8 cellular contexts compared by ENCODE assay signal in genomic region chr6:154675602-154676088, GRCh38. TPM values are rescaled to one million over a fixed set of nuclear protein-coding genes. Genes with fewer than 3 reads are reported as not detected.
DNase-seq lines count a peak whose midpoint lies in the region; ATAC-seq and TF ChIP-seq lines count a peak whose summit lies in the region.

No MANE protein-coding gene starts in this region.

- H3K36me3 ChIP-seq in OCI-LY3 (replicated peaks; ENCODE audit: low read depth, low read length), result no peaks in the 10 kb centered on the region

- H3K4me3 ChIP-seq in OCI-LY3 (ENCODE audit: low read length) (no peak overlapping the region), epithelial cell of proximal tubule (ENCODE audit: low read depth, low read length) (no peak overlapping the region)

- no peaks in the 10 kb centered on the region for H4K20me1 ChIP-seq in OCI-LY3 (ENCODE audit: insufficient read depth, low read length)

- ATAC-seq in GM21825 (IDR thresholded peaks at IDR 0.05; ENCODE audit: unreplicated experiment) (peak; percentile 100), naive B cell (ENCODE audit: low read depth in 2 of 2) (peak; percentile 100)

- H3K27me3 ChIP-seq in OCI-LY3 (ENCODE audit: low read depth, low read length), result no peaks in the 10 kb centered on the region

- H3K4me1 ChIP-seq in OCI-LY3 (ENCODE audit: low read length), result no peaks in the 10 kb centered on the region

- H3K9me3 Mint-ChIP-seq in naive B cell, result no peaks in the 10 kb centered on the region

- H3K4me1 Mint-ChIP-seq in naive B cell, result no peaks in the 10 kb centered on the region

- no peak overlapping the region for H2AFZ ChIP-seq in OCI-LY3 (ENCODE audit: low read depth, low read length)

- no peaks in the 10 kb centered on the region for H3K9me3 ChIP-seq in OCI-LY3 (ENCODE audit: insufficient read depth, low read length)

- no peak overlapping the region for H3K27ac ChIP-seq in OCI-LY3 (ENCODE audit: low read length)

- H3K36me3 Mint-ChIP-seq in naive B cell, result no peaks in the 10 kb centered on the region

- peak; percentile 95 for DNase-seq in EH (ENCODE audit: low read depth)
- peak; percentile 95 for DNase-seq in KG1 (lab: John Stamatoyannopoulos, UW)
- DNase-seq in activated CD8-positive, alpha-beta memory T cell treated with anti-CD3 and anti-CD28 coated beads, Interleukin-2, amount 50 U/mL, for 4 hours, result peak; percentile 83
- peak; percentile 84 for DNase-seq in epithelial cell of proximal tubule (ENCODE audit: low read depth)
- peak; percentile 84 for DNase-seq in naive B cell
- DNase-seq in stimulated activated CD8-positive, alpha-beta memory T cell treated with anti-CD3 and anti-CD28 coated beads, Interleukin-7, amount 100 ng/mL, for 48 hours (ENCODE audit: extremely low read depth in 1 of 2, low read depth in 1 of 2), result peak; percentile 48 to 73

- no peak overlapping the region for H3K9ac ChIP-seq in OCI-LY3 (ENCODE audit: low read length)

- TF ChIP-seq CTCF in OCI-LY3 (IDR thresholded peaks at IDR 0.05; ENCODE audit: low read depth, low read length), result peak; percentile 98
- TF ChIP-seq CTCF in epithelial cell of proximal tubule (conservative IDR thresholded peaks at IDR 0.05; ENCODE audit: low read depth, low read length), result peak; percentile 100

- no peak overlapping the region for H3K4me3 Mint-ChIP-seq in naive B cell

- no peaks in the 10 kb centered on the region for H3K79me2 ChIP-seq in OCI-LY3 (ENCODE audit: low read length)

- H3K4me2 ChIP-seq in OCI-LY3 (ENCODE audit: low read length), result no peak overlapping the region

- H3K27ac Mint-ChIP-seq in naive B cell, result no peak overlapping the region

- H3K27me3 Mint-ChIP-seq in naive B cell, result no peaks in the 10 kb centered on the region

RNA-seq across cellular contexts. Expression of gene SCAF8, which starts 57.6 kb away (rescaled TPM):
- 15.2 and 19.0 TPM in 2 replicates for total RNA-seq in epithelial cell of proximal tubule
- 10 to 100 TPM; 11.2 to 25.4 (median 14.0) TPM for polyA plus RNA-seq in naive B cell (ENCODE audit: low read depth in 6 of 6)
